ENCODE assay signal across 9 cellular contexts in the genomic region with DNA sequence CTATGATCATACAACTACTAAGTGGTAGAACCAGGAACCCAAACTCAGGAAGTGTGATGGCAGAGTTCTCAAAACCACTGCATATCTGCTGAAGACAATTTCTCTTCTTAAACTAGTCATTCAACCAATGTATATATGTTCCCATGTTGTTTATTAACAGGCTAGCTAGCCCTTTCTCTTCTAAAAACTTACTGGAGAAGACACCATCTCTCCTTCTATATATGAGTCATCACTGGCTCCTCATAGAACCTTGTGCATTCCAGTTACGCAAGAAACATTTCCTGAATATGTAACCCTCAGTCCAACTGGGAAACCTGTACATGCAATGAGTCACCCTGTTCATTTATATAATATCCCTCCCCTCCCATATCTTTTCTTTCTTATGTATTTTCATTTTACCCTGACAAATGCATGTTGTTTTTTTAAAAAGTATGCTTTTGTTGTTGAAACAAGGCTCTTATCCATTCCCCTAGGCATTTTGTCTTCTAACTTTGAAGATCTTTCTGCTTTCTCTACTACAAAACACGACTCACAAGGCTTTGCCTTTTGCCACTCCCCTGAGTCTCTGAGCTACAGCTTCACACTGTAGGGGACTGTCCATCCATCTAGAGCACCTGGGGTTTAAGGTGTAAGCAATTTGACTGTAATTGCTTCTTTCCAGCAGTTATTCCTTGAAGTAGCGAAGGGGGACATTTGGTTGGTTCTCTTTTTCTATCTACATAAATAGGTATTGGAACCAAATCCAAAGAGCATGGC.
DNase-seq lines count a peak whose midpoint lies in the region; ATAC-seq and TF ChIP-seq lines count a peak whose summit lies in the region.
"Had no signal": no experiment of that assay in that cellular context is flagged by ENCODE, and none has a peak within 500 bp of the region (broad histone marks: within the 10 kb centered on the region; RNA-seq: fewer than 3 reads in every experiment).

No MANE protein-coding gene starts in this region.

- H3K27ac ChIP-seq in esophagus muscularis mucosa (replicated peaks in 1 of 4): no peak overlapping the region
- H3K27ac ChIP-seq in esophagus squamous epithelium: peak overlapping the region in 1 of 4 donors; percentile 25

- peak; percentile 47 for ATAC-seq in HG02798 (IDR thresholded peaks at IDR 0.05; ENCODE audit: poor library complexity, unreplicated experiment)

- DNase-seq in Caki2 (ENCODE audit: low read depth) (peak; percentile 58), RPMI7951 (ENCODE audit: low read depth) (peak; percentile 79), iris pigment epithelial cell (ENCODE audit: low read depth) (peak; percentile 96), esophagus muscularis mucosa (ENCODE audit: extremely low spot score) (no peak), NCI-H2227 (lab: John Stamatoyannopoulos, UW; ENCODE audit: unreplicated experiment) (no peak), esophagus squamous epithelium (lab: John Stamatoyannopoulos, UW) (no peak), NCI-H526 (lab: John Stamatoyannopoulos, UW) (no peak)
- DNase-seq: activated CD4-positive, alpha-beta T cell treated with anti-CD3 and anti-CD28 coated beads, Interleukin-2, amount 50 U/mL, for 48 hours had no signal

- TF ChIP-seq POLR2A in esophagus muscularis mucosa (IDR thresholded peaks at IDR 0.05; ENCODE audit: low read depth) (no peak), esophagus squamous epithelium (IDR thresholded peaks at IDR 0.05) (no peak)

- in situ Hi-C loops in Caki2 (cut with HindIII; ENCODE audit: low pct_unique_long_range_greater_than_20kb, low sequenced_read_pairs): no loop called here

- intact Hi-C loops in esophagus muscularis mucosa (cut with DNase I) (no loop called here), esophagus squamous epithelium (cut with DNase I) (no loop called here)

- WGBS in esophagus muscularis mucosa: 59% methylated on average over 3 of the region's 3 CpGs
- WGBS in esophagus squamous epithelium, 2 donors: 31 to 49% methylated on average over 3 of the region's 3 CpGs

- no peaks in the 10 kb centered on the region for H3K9me3 ChIP-seq in esophagus muscularis mucosa
- H3K9me3 ChIP-seq in esophagus squamous epithelium: no peaks in the 10 kb centered on the region

- no peak for TF ChIP-seq EP300 in esophagus muscularis mucosa (IDR thresholded peaks at IDR 0.05)

- H3K36me3 ChIP-seq in esophagus muscularis mucosa (no peaks in the 10 kb centered on the region), esophagus squamous epithelium (no peaks in the 10 kb centered on the region)

- H3K4me1 ChIP-seq in esophagus muscularis mucosa: no peaks in the 10 kb centered on the region
- peaks cover 0 to 11% (median 0%) of the 10 kb centered on the region in 3 donors for H3K4me1 ChIP-seq in esophagus squamous epithelium

- no peak overlapping the region for H3K4me3 ChIP-seq in esophagus muscularis mucosa
- no peak overlapping the region for H3K4me3 ChIP-seq in esophagus squamous epithelium

- TF ChIP-seq CTCF in esophagus muscularis mucosa (IDR thresholded peaks at IDR 0.05) (no peak), esophagus squamous epithelium (IDR thresholded peaks at IDR 0.05) (no peak)

- H3K27me3 ChIP-seq in esophagus muscularis mucosa (no peaks in the 10 kb centered on the region), esophagus squamous epithelium (no peaks in the 10 kb centered on the region)

Comparison
In these comparisons a context has a peak if more than half of its experiments do, and no peak if none do; other contexts are left out.
1. DNase-seq: peak in Caki2 (single experiment), RPMI7951 (single experiment) and iris pigment epithelial cell (single experiment); none in esophagus muscularis mucosa (single experiment), NCI-H2227 (single experiment), esophagus squamous epithelium (single experiment) and NCI-H526 (0 of 2).